Comparison of ENCODE assay signal across 8 cellular contexts in the genomic region with DNA sequence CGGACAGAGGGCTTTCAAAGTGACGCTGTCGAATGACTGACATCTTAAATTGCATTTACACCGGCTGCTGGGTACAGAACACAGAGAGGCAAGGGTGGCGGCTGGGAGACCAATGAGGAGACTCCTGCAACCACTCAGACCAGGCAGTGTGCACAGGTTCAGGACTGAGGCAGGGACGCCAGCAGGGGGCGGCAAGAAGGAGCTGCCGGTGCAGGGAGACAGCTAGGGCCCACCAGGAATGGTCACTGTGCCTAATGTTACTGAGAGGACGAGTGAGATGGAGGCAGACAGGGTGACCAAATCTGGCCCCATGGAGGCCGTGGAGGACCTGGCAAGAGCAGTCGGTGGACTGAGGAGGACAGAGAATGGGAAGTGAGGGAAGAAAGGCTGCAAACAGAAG. TPM values are rescaled to one million over a fixed set of nuclear protein-coding genes. Genes with fewer than 3 reads are reported as not detected.
DNase-seq lines count a peak whose midpoint lies in the region; ATAC-seq, FAIRE-seq and TF ChIP-seq lines count a peak whose summit lies in the region.

No MANE protein-coding gene starts in this region.

- TF ChIP-seq EP300 in gastroesophageal sphincter (IDR thresholded peaks at IDR 0.05): no peak

- H3K36me3 ChIP-seq in gastroesophageal sphincter: no peaks in the 10 kb centered on the region

- peak; percentile 44 for FAIRE-seq in GM12892 (lab: Jason Lieb, UNC)

- peak; percentile 40 for ATAC-seq in foreskin keratinocyte
- ATAC-seq in gastroesophageal sphincter: no peak
- no peak for ATAC-seq in HG02852 (IDR thresholded peaks at IDR 0.05; ENCODE audit: unreplicated experiment)
- no peak for ATAC-seq in HG03135 (IDR thresholded peaks at IDR 0.05; ENCODE audit: unreplicated experiment)

- TF ChIP-seq CTCF in AG10803 (conservative IDR thresholded peaks at IDR 0.05; ENCODE audit: low read length) (peak; percentile 45), foreskin keratinocyte (conservative IDR thresholded peaks at IDR 0.05) (peak; percentile 51), gastroesophageal sphincter (IDR thresholded peaks at IDR 0.05) (no peak)

- TF ChIP-seq POLR2A in GM12892 (IDR thresholded peaks at IDR 0.05; ENCODE audit: low read depth, low read length) (no peak), gastroesophageal sphincter (IDR thresholded peaks at IDR 0.05) (no peak)

- no peak for DNase-seq in AG10803 (ENCODE audit: low read depth)
- DNase-seq in GM12892 (ENCODE audit: insufficient read length): no peak
- peak; percentile 2 for DNase-seq in SHP77 treated with DMSO at 0.1 percent for 48 hours (lab: John Stamatoyannopoulos, UW)
- no peak for DNase-seq in foreskin keratinocyte
- DNase-seq in NK-92 (lab: John Stamatoyannopoulos, UW; ENCODE audit: unreplicated experiment): no peak

- H3K4me3 ChIP-seq in AG10803 (ENCODE audit: low read length) (no peak overlapping the region), gastroesophageal sphincter (no peak overlapping the region)

- H3K9me3 ChIP-seq in gastroesophageal sphincter: no peaks in the 10 kb centered on the region

- H3K27me3 ChIP-seq in foreskin keratinocyte (peaks cover 22% of the 10 kb centered on the region), gastroesophageal sphincter (peaks cover 19% of the 10 kb centered on the region)

- H3K4me1 ChIP-seq in foreskin keratinocyte (no peaks in the 10 kb centered on the region), gastroesophageal sphincter (no peaks in the 10 kb centered on the region)

- H3K27ac ChIP-seq in foreskin keratinocyte (no peak overlapping the region), gastroesophageal sphincter (no peak overlapping the region)

- 53 to 71% methylated on average over 5 to 8 of the region's 11 CpGs for WGBS in gastroesophageal sphincter (ENCODE audit: low coverage in 1 of 2), 2 donors

RNA-seq across cellular contexts. Expression of a gene that starts 23.5 kb away (rescaled TPM):
- not detected for polyA plus RNA-seq in GM12892 (2012; ENCODE audit: missing spikeins)
- not detected in 2 replicates for total RNA-seq in foreskin keratinocyte
- not detected in 2 replicates for polyA plus RNA-seq in foreskin keratinocyte
- total RNA-seq in gastroesophageal sphincter: under 1 TPM in 2 of 4 donors, not detected in 2; 0.16 to 0.27 TPM

Comparison
In these comparisons a context has a peak if more than half of its experiments do, and no peak if none do; other contexts are left out.
1. CTCF ChIP-seq: peak in AG10803 (single experiment) and foreskin keratinocyte (single experiment); none in gastroesophageal sphincter (0 of 4).